Comparison of ENCODE assay signal across 15 cellular contexts in the genomic region with DNA sequence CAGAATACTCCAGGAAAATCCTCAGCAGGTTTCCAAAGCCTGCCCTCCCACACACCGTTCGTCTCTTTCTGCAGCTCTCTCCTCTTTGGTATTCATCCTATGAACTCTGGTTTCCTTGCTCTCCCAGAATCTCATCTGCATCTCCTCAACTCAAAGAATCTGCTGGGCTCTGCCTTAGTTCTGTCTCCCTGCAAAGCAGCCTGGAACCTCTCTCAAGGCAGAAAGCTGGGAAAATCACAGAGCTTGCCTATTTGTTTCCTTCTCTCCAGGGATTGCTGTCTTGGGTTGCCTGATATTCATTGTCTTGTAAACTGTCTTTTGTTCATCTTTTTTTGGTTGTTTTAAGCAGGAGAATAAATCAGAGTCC. TPM values are rescaled to one million over a fixed set of nuclear protein-coding genes. Genes with fewer than 3 reads are reported as not detected.
DNase-seq lines count a peak whose midpoint lies in the region; ATAC-seq and TF ChIP-seq lines count a peak whose summit lies in the region.
"Had no signal": no experiment of that assay in that cellular context is flagged by ENCODE, and none has a peak within 500 bp of the region (broad histone marks: within the 10 kb centered on the region; RNA-seq: fewer than 3 reads in every experiment).

No MANE protein-coding gene starts in this region.

- no peaks in the 10 kb centered on the region for H3K9me3 ChIP-seq in SK-N-SH
- H3K9me3 ChIP-seq in H9 (ENCODE audit: control insufficient read depth, low read depth, low read length) = no peaks in the 10 kb centered on the region
- H3K9me3 ChIP-seq: lower lobe of right lung had no signal

- H3K4ac ChIP-seq in H9 (ENCODE audit: low read depth, low read length) = no peak overlapping the region

- TF ChIP-seq EP300 in SK-N-SH (IDR thresholded peaks at IDR 0.05; ENCODE audit: borderline replicate concordance in 1 of 2, low read depth in 1 of 2, low read length in 1 of 2) = no peak

- H3T11ph ChIP-seq in H9 (ENCODE audit: low read length) = no peak overlapping the region

- H2BK20ac ChIP-seq in H9 (ENCODE audit: low read depth, low read length, poor library complexity, severe bottlenecking) = no peak overlapping the region

- no peak overlapping the region for H3K27ac ChIP-seq in SK-N-SH (ENCODE audit: low read depth in 2 of 2, low read length in 1 of 2)
- no peak overlapping the region for H3K27ac ChIP-seq in H9 (ENCODE audit: insufficient read length, low read depth, low read length)
- H3K27ac ChIP-seq: lower lobe of right lung, VCaP had no signal

- in situ Hi-C loops in KBM-7 (cut with MboI; ENCODE audit: low pct_unique_long_range_greater_than_20kb, low sequenced_read_pairs) = no loop called here

- H2BK15ac ChIP-seq in H9 (ENCODE audit: low read depth, low read length) = no peak overlapping the region

- H2AK5ac ChIP-seq in H9 (ENCODE audit: insufficient read length, low read length) = no peak overlapping the region

- H3K14ac ChIP-seq in H9 (ENCODE audit: insufficient read depth, low read length) = no peak overlapping the region

- H3K27me3 ChIP-seq in SK-N-SH (ENCODE audit: insufficient read depth) = no peaks in the 10 kb centered on the region
- no peaks in the 10 kb centered on the region for H3K27me3 ChIP-seq in H9 (ENCODE audit: insufficient read depth, low read length)

- peak overlapping the region; percentile 46 to 85 (median 84); a peak in 4 of 7 replicates for H3K27ac Mint-ChIP-seq in H9
- peak overlapping the region; percentile 87 for H3K27ac Mint-ChIP-seq in activated CD8-positive, alpha-beta T cell treated with anti-CD3 and anti-CD28 coated beads for 36 hours
- peak overlapping the region; percentile 38 to 91 (median 75) for H3K27ac Mint-ChIP-seq in naive B cell

- no peak overlapping the region for H3K56ac ChIP-seq in H9 (ENCODE audit: insufficient read length, low read depth, low read length)

- no peak overlapping the region for H3K4me2 ChIP-seq in SK-N-SH
- H3K4me2 ChIP-seq in H9 (ENCODE audit: insufficient read depth, insufficient read length, low read length) = no peak overlapping the region

- no peaks in the 10 kb centered on the region for H3K23me2 ChIP-seq in H9 (ENCODE audit: insufficient read length, low read depth, low read length, poor library complexity, severe bottlenecking)

- no peaks in the 10 kb centered on the region; a peak in 1 of 4 replicates for H3K4me1 ChIP-seq in SK-N-SH (ENCODE audit: control insufficient read depth in 1 of 2, insufficient read depth in 2 of 2, low read depth in 1 of 2, low read length in 1 of 2)
- 0 out of 2 replicates have a peak, but pooled peaks cover 3% of the 10 kb centered on the region for H3K4me1 ChIP-seq in H9 (ENCODE audit: insufficient read depth, low read length)
- H3K4me1 ChIP-seq: lower lobe of right lung had no signal

- TF ChIP-seq CTCF in SK-N-SH (IDR thresholded peaks at IDR 0.05) (no peak), H9 (conservative IDR thresholded peaks at IDR 0.05) (no peak)
- TF ChIP-seq CTCF in activated CD8-positive, alpha-beta T cell treated with anti-CD3 and anti-CD28 coated beads for 36 hours (IDR thresholded peaks at IDR 0.05) = no peak

- H2BK120ac ChIP-seq in H9 (ENCODE audit: low read depth, low read length, poor library complexity, severe bottlenecking) = no peak overlapping the region

- H3K27me3 Mint-ChIP-seq in H9 (ENCODE audit: low read depth) = no peaks in the 10 kb centered on the region
- H3K27me3 Mint-ChIP-seq in activated CD8-positive, alpha-beta T cell treated with anti-CD3 and anti-CD28 coated beads for 36 hours = no peaks in the 10 kb centered on the region
- H3K27me3 Mint-ChIP-seq in naive B cell = peaks cover 0 to 5% (median 0%) of the 10 kb centered on the region in 3 donors

- H3K9me2 ChIP-seq in SK-N-SH = no peaks in the 10 kb centered on the region

- POLR2A ChIA-PET in SK-N-SH (lab: Yijun Ruan, JAX) = no interaction called here
- POLR2A ChIA-PET in activated CD8-positive, alpha-beta T cell treated with anti-CD3 and anti-CD28 coated beads for 36 hours (lab: Charles Lee) = interaction anchor here (0.8 to 2.1 kb wide), 3 partner anchors 51 to 63 kb away, joined by 3 to 11 read pairs (median 3); partner anchors contain the start of gene ERAP1

- H3K4me1 Mint-ChIP-seq in H9 (peaks cover 31 to 34% of the 10 kb centered on the region in 2 experiments), naive B cell (peaks cover 55 to 70% (median 55%) of the 10 kb centered on the region in 3 donors)
- H3K4me1 Mint-ChIP-seq in activated CD8-positive, alpha-beta T cell treated with anti-CD3 and anti-CD28 coated beads for 36 hours (ENCODE audit: low read depth) = peaks cover 61% of the 10 kb centered on the region

- H3K36me3 Mint-ChIP-seq in H9 (ENCODE audit: insufficient read depth in 1 of 3, low read depth in 3 of 3) (no peaks in the 10 kb centered on the region), naive B cell (no peaks in the 10 kb centered on the region)
- H3K36me3 Mint-ChIP-seq in activated CD8-positive, alpha-beta T cell treated with anti-CD3 and anti-CD28 coated beads for 36 hours (ENCODE audit: low read depth) = no peaks in the 10 kb centered on the region

- H4K5ac ChIP-seq in H9 (ENCODE audit: insufficient read length, low read depth, low read length) = no peak overlapping the region

- intact Hi-C loops in activated CD8-positive, alpha-beta T cell treated with anti-CD3 and anti-CD28 coated beads for 36 hours (cut with micrococcal nuclease) = loop anchor here (2.0 to 5.0 kb wide), 2 partner anchors 271 to 292 kb away; partner anchors contain the start of gene LIX1

- H3K9me3 Mint-ChIP-seq in H9 (no peaks in the 10 kb centered on the region), naive B cell (no peaks in the 10 kb centered on the region)
- no peaks in the 10 kb centered on the region for H3K9me3 Mint-ChIP-seq in activated CD8-positive, alpha-beta T cell treated with anti-CD3 and anti-CD28 coated beads for 36 hours
- H3K9me3 Mint-ChIP-seq: activated T-cell treated with anti-CD3 and anti-CD28 coated beads, Interleukin-2, amount 50 U/mL, for 4 hours; neural crest cell had no signal

- H3K79me2 ChIP-seq in SK-N-SH (ENCODE audit: insufficient read depth) (no peaks in the 10 kb centered on the region), H9 (ENCODE audit: insufficient read depth, low read length) (no peaks in the 10 kb centered on the region)

- no peak overlapping the region for H3K4me3 ChIP-seq in SK-N-SH (ENCODE audit: low read depth in 2 of 2, low read length in 1 of 2)
- H3K4me3 ChIP-seq: lower lobe of right lung had no signal

- CTCF ChIA-PET in SK-N-SH (lab: Yijun Ruan, JAX) = interaction anchor here (0.9 to 9.4 kb wide), 5 partner anchors 9 to 292 kb away, joined by 3 to 80 read pairs (median 4); partner anchors contain the start of gene LIX1
- CTCF ChIA-PET in activated CD8-positive, alpha-beta T cell treated with anti-CD3 and anti-CD28 coated beads for 36 hours (lab: Charles Lee) = interaction anchor here (1.0 to 16.2 kb wide), 8 partner anchors 10 to 292 kb away, joined by 3 to 213 read pairs (median 6); partner anchors contain the start of genes ERAP1, ERAP2 and LIX1

- H3K4me3 Mint-ChIP-seq in H9 = peak overlapping the region in 1 of 2 experiments; percentile 9; a peak in 1 of 5 replicates
- H3K4me3 Mint-ChIP-seq in activated CD8-positive, alpha-beta T cell treated with anti-CD3 and anti-CD28 coated beads for 36 hours = peak overlapping the region; percentile 26
- H3K4me3 Mint-ChIP-seq in naive B cell = peak overlapping the region; percentile 10 to 86 (median 67)
- H3K4me3 Mint-ChIP-seq: activated T-cell treated with anti-CD3 and anti-CD28 coated beads, Interleukin-2, amount 50 U/mL, for 4 hours; neural crest cell had no signal

- peak overlapping the region; percentile 50; the same call in 1 of the 2 replicates for H2AFZ ChIP-seq in SK-N-SH (ENCODE audit: low read depth)
- no peak overlapping the region for H2AFZ ChIP-seq in H9 (ENCODE audit: low read length)

- no peaks in the 10 kb centered on the region for H4K20me1 ChIP-seq in SK-N-SH (ENCODE audit: insufficient read depth)
- no peaks in the 10 kb centered on the region for H4K20me1 ChIP-seq in H9 (ENCODE audit: control insufficient read depth, insufficient read depth, insufficient read length)

- TF ChIP-seq RAD21 in SK-N-SH (IDR thresholded peaks at IDR 0.05; ENCODE audit: low read length) = no peak

- no peak overlapping the region for H4K91ac ChIP-seq in H9 (ENCODE audit: insufficient read length, low read depth, low read length)

- no peak for DNase-seq in SK-N-SH
- no peak for DNase-seq in H9
- DNase-seq in activated CD8-positive, alpha-beta T cell treated with anti-CD3 and anti-CD28 coated beads for 36 hours = no peak
- no peak for DNase-seq in naive B cell
- DNase-seq in DMS153 treated with DMSO at 0.1 percent for 48 hours (lab: John Stamatoyannopoulos, UW; ENCODE audit: unreplicated experiment) = no peak
- DNase-seq in KBM-7 = no peak
- DNase-seq: activated T-cell treated with anti-CD3 and anti-CD28 coated beads, Interleukin-2, amount 50 U/mL, for 4 hours; effector CD4-positive, alpha-beta T cell; lower lobe of right lung; NCI-H1694 treated with DMSO at 0.1 percent for 48 hours; Right ventricle myocardium superior had no signal

- H3K36me3 ChIP-seq in SK-N-SH (replicated peaks in 1 of 2; ENCODE audit: control insufficient read depth in 1 of 2, insufficient read depth in 2 of 2, low read length in 1 of 2) = no peaks in the 10 kb centered on the region
- H3K36me3 ChIP-seq: lower lobe of right lung had no signal

- no peak overlapping the region for H3K18ac ChIP-seq in H9 (ENCODE audit: insufficient read length, low read depth, low read length)

- 97% methylated on average over 2 of the region's 2 CpGs for WGBS in SK-N-SH (ENCODE audit: low lambda C conversion rate)
- no CpG with 5 or more reads among the region's 2 CpGs for WGBS in H9 (ENCODE audit: extremely low coverage, insufficient read length, low lambda C conversion rate)

- H3K9ac ChIP-seq in SK-N-SH = no peak overlapping the region
- no peak overlapping the region for H3K9ac ChIP-seq in H9 (ENCODE audit: extremely low read depth, insufficient read length, low read length)

- no peak overlapping the region for H3K23ac ChIP-seq in H9 (ENCODE audit: insufficient read length, low read depth, low read length)

- no peaks in the 10 kb centered on the region for H3F3A ChIP-seq in SK-N-SH (replicated peaks; ENCODE audit: insufficient read depth)

- no peak overlapping the region for H2BK5ac ChIP-seq in H9 (ENCODE audit: insufficient read length, low read length)

- H2BK12ac ChIP-seq in H9 (ENCODE audit: insufficient read length, low read depth, low read length) = no peak overlapping the region

- no peak overlapping the region for H4K8ac ChIP-seq in H9 (replicated peaks; ENCODE audit: insufficient read length, low read depth, low read length)

- H3K79me1 ChIP-seq in H9 (ENCODE audit: insufficient read depth, low read depth, low read length, poor library complexity, severe bottlenecking) = no peaks in the 10 kb centered on the region

- ATAC-seq in SK-N-SH treated with all-trans-retinoic acid at 6 μM for 48 hours (no peak), naive B cell (ENCODE audit: low read depth in 2 of 2) (no peak), GM21515 (IDR thresholded peaks at IDR 0.05; ENCODE audit: unreplicated experiment) (no peak)
- no peak for ATAC-seq in activated CD8-positive, alpha-beta T cell treated with anti-CD3 and anti-CD28 coated beads for 36 hours
- ATAC-seq: lower lobe of right lung had no signal

RNA-seq across cellular contexts. Expression of gene ERAP2, which starts 5.3 kb away (rescaled TPM):
- polyA plus RNA-seq in SK-N-SH (2012; rRNA removed) = 13.2 and 14.3 TPM in 2 replicates
- polyA plus RNA-seq in SK-N-SH (2012; cell fraction: cytosol; rRNA removed) = 14.4 and 15.5 TPM in 2 replicates
- polyA plus RNA-seq in SK-N-SH (2012; cell fraction: nucleus; rRNA removed) = 6.2 and 10.5 TPM in 2 replicates
- total RNA-seq in H9 (2021) = 0.09 TPM in 1 of 2 replicates, not detected in the other
- total RNA-seq in activated CD8-positive, alpha-beta T cell treated with anti-CD3 and anti-CD28 coated beads for 36 hours = 10 to 100 TPM; 43.0 to 44.5 TPM
- 10 to 100 TPM in 5 of 6 donors, 1 to 10 TPM in 1; 9.9 to 98.7 (median 15.5) TPM for polyA plus RNA-seq in naive B cell (ENCODE audit: low read depth in 6 of 6)
- total RNA-seq: neural crest cell had no signal

Comparison
In these comparisons a context has a peak if more than half of its experiments do, and no peak if none do; other contexts are left out.
1. RNA of gene ERAP2, which starts 5.3 kb away (total RNA-seq): 43.0 to 44.5 TPM in activated CD8-positive, alpha-beta T cell treated with anti-CD3 and anti-CD28 coated beads for 36 hours; 0.09 TPM in H9; every median in the first group is over 10 times any median in the second.
2. Peak in every context shown above with its lines, with median percentiles within 50 percentile points of each other: H3K27ac Mint-ChIP-seq.